ENCODE assay signal across 12 cellular contexts in genomic region chr7:55545496-55545895, GRCh38. TPM values are rescaled to one million over a fixed set of nuclear protein-coding genes. Genes with fewer than 3 reads are reported as not detected.
DNase-seq lines count a peak whose midpoint lies in the region; ATAC-seq, FAIRE-seq and TF ChIP-seq lines count a peak whose summit lies in the region.
"Had no signal": no experiment of that assay in that cellular context is flagged by ENCODE, and none has a peak within 500 bp of the region (broad histone marks: within the 10 kb centered on the region; RNA-seq: fewer than 3 reads in every experiment).

No MANE protein-coding gene starts in this region.

- peaks cover 67% of the 10 kb centered on the region for H3K4me1 Mint-ChIP-seq in WTC11

- no peak for FAIRE-seq in A549 (lab: Jason Lieb, UNC)
- FAIRE-seq in GM12892 (lab: Jason Lieb, UNC), result peak; percentile 60

- H3K9me3 ChIP-seq in A549 (no peaks in the 10 kb centered on the region), ascending aorta (no peaks in the 10 kb centered on the region)

- TF ChIP-seq CTCF in A549 (IDR thresholded peaks at IDR 0.05), result no peak
- TF ChIP-seq CTCF in WTC11 (IDR thresholded peaks at IDR 0.05), result no peak
- no peak for TF ChIP-seq CTCF in ascending aorta (IDR thresholded peaks at IDR 0.05)

- no peak overlapping the region for H3K4me3 Mint-ChIP-seq in WTC11
- H3K4me3 Mint-ChIP-seq: activated naive CD8-positive, alpha-beta T cell treated with anti-CD3 and anti-CD28 coated beads, Interleukin-2, amount 10 ng/mL, durations not matched to agents 7 days and 5 days; neural crest cell had no signal

- H3K36me3 ChIP-seq in ascending aorta, result no peaks in the 10 kb centered on the region

- no peaks in the 10 kb centered on the region for H3K27me3 ChIP-seq in ascending aorta

- DNase-seq in A549 (ENCODE audit: low read depth in 1 of 2, low spot score in 1 of 2), result peak in 1 of 2 experiments; percentile 33
- no peak for DNase-seq in GM12892 (ENCODE audit: insufficient read length)
- DNase-seq in WTC11 (ENCODE audit: low spot score), result no peak
- DNase-seq in left cardiac atrium, result no peak
- DNase-seq in ascending aorta (ENCODE audit: low spot score in 2 of 2), result no peak
- DNase-seq in sciatic nerve (ENCODE audit: low spot score), result no peak
- DNase-seq: activated naive CD8-positive, alpha-beta T cell treated with anti-CD3 and anti-CD28 coated beads, Interleukin-2, amount 10 ng/mL, durations not matched to agents 7 days and 5 days; Calu3; NCI-H524 treated with DMSO at 0.1 percent for 48 hours had no signal

- ATAC-seq in A549, result peak; percentile 60; a peak in 5 of 6 replicates
- ATAC-seq in WTC11, result peak; percentile 50
- peak; percentile 57 to 61 for ATAC-seq in left cardiac atrium
- no peak for ATAC-seq in GM18873 (IDR thresholded peaks at IDR 0.05; ENCODE audit: low FRiP score, unreplicated experiment)
- no peak for ATAC-seq in sciatic nerve
- ATAC-seq in HG02798 (IDR thresholded peaks at IDR 0.05; ENCODE audit: poor library complexity, unreplicated experiment), result no peak

- intact Hi-C loops in left cardiac atrium (cut with DNase I), result loop anchor here in 1 of 2 donors (10.0 kb wide), 1 partner anchor 61 kb away; no protein-coding TSS in a partner anchor
- intact Hi-C loops in ascending aorta (cut with DNase I), result no loop called here
- intact Hi-C loops in sciatic nerve (cut with DNase I), result no loop called here

- no peak for TF ChIP-seq EP300 in A549 (IDR thresholded peaks at IDR 0.05)

- H3K4me3 ChIP-seq in A549 (no peak overlapping the region), ascending aorta (no peak overlapping the region)

- H3K4me1 ChIP-seq in A549 (peaks cover 34% of the 10 kb centered on the region), ascending aorta (peaks cover 0 to 12% of the 10 kb centered on the region in 2 donors)

- H3K27ac ChIP-seq in A549, result peak overlapping the region in 1 of 2 experiments; percentile 92; a peak in 4 of 6 replicates
- no peak overlapping the region for H3K27ac ChIP-seq in ascending aorta

- CTCF ChIA-PET in A549 (lab: Yijun Ruan, JAX) (interaction anchor here (0.6 to 1.4 kb wide), 3 partner anchors 12 to 772 kb away, joined by 3 read pairs; partner anchors contain the start of gene VOPP1), WTC11 (lab: Charles Lee) (interaction anchor here (1.0 to 1.5 kb wide), 3 partner anchors 9 to 48 kb away, joined by 3 to 5 read pairs (median 4); no protein-coding TSS in a partner anchor)

- H3K27ac Mint-ChIP-seq in WTC11, result no peak overlapping the region
- H3K27ac Mint-ChIP-seq: activated naive CD8-positive, alpha-beta T cell treated with anti-CD3 and anti-CD28 coated beads, Interleukin-2, amount 10 ng/mL, durations not matched to agents 7 days and 5 days had no signal

- H3K36me3 Mint-ChIP-seq in WTC11, result peaks cover 8% of the 10 kb centered on the region; the same call in 1 of the 2 replicates

- H3K9me3 Mint-ChIP-seq in WTC11, result peaks cover 3% of the 10 kb centered on the region; the same call in 1 of the 2 replicates

- H3K4me2 ChIP-seq in A549, result peak overlapping the region; percentile 77

- TF ChIP-seq POLR2A in A549 (IDR thresholded peaks at IDR 0.05; ENCODE audit: low read length), result no peak
- no peak for TF ChIP-seq POLR2A in GM12892 (IDR thresholded peaks at IDR 0.05; ENCODE audit: low read depth, low read length)

- POLR2A ChIA-PET in A549 (lab: Yijun Ruan, JAX) (interaction anchor here (1.5 to 2.0 kb wide), 2 partner anchors 11 to 26 kb away, joined by 4 to 7 read pairs; partner anchors contain the start of gene VOPP1), WTC11 (lab: Charles Lee) (no interaction called here)

- 64% methylated on average over 6 of the region's 6 CpGs for WGBS in A549 (ENCODE audit: missing lambda C conversion rate)

- TF ChIP-seq RAD21 in A549 (conservative IDR thresholded peaks at IDR 0.05 in 1 of 2, IDR thresholded peaks at IDR 0.05 in 1 of 2), result no peak

- H3K27me3 Mint-ChIP-seq in WTC11 (ENCODE audit: low read depth), result no peaks in the 10 kb centered on the region
- H3K27me3 Mint-ChIP-seq: activated naive CD8-positive, alpha-beta T cell treated with anti-CD3 and anti-CD28 coated beads, Interleukin-2, amount 10 ng/mL, durations not matched to agents 7 days and 5 days had no signal

TF ChIP-seq in A549, 52 proteins besides CTCF, POLR2A, EP300 and RAD21 (continues in another document):
- TF ChIP-seq GATA3 (IDR thresholded peaks at IDR 0.05; ENCODE audit: borderline replicate concordance) (no peak), CHD2 (IDR thresholded peaks at IDR 0.05; ENCODE audit: low read length, partially characterized antibody) (no peak), MYC (IDR thresholded peaks at IDR 0.05; ENCODE audit: borderline replicate concordance, low read length) (no peak), PHF8 (IDR thresholded peaks at IDR 0.05; ENCODE audit: borderline replicate concordance, low read depth) (no peak), REST (IDR thresholded peaks at IDR 0.05) (no peak), RARB (CRISPR knock-in tag; IDR thresholded peaks at IDR 0.05) (no peak)

TF ChIP-seq in WTC11, 78 proteins besides CTCF, POLR2A, EP300 and RAD21 (continues in another document):
- TF ChIP-seq USF1 (CRISPR knock-in tag; IDR thresholded peaks at IDR 0.05), result no peak
- no peak for TF ChIP-seq TEAD1 (CRISPR knock-in tag; IDR thresholded peaks at IDR 0.05)
- no peak for TF ChIP-seq TCF7 (CRISPR knock-in tag; IDR thresholded peaks at IDR 0.05; ENCODE audit: low read depth)
- no peak for TF ChIP-seq ZBTB43 (CRISPR knock-in tag; IDR thresholded peaks at IDR 0.05)
- no peak for TF ChIP-seq ZNF317 (CRISPR knock-in tag; IDR thresholded peaks at IDR 0.05; ENCODE audit: borderline replicate concordance, low read depth)
- no peak for TF ChIP-seq SP1 (CRISPR knock-in tag; conservative IDR thresholded peaks at IDR 0.05)
- no peak for TF ChIP-seq ZNF232 (CRISPR knock-in tag; IDR thresholded peaks at IDR 0.05)
- TF ChIP-seq ATF3 (CRISPR knock-in tag; conservative IDR thresholded peaks at IDR 0.05), result no peak
- no peak for TF ChIP-seq GTF2I (CRISPR knock-in tag; conservative IDR thresholded peaks at IDR 0.05)
- TF ChIP-seq PRRX2 (CRISPR knock-in tag; IDR thresholded peaks at IDR 0.05), result no peak
- TF ChIP-seq FOXJ3 (CRISPR knock-in tag; IDR thresholded peaks at IDR 0.05; ENCODE audit: borderline replicate concordance), result no peak
- no peak for TF ChIP-seq RORB (CRISPR knock-in tag; IDR thresholded peaks at IDR 0.05)
- no peak for TF ChIP-seq ELF4 (CRISPR knock-in tag; IDR thresholded peaks at IDR 0.05; ENCODE audit: low read depth)
- no peak for TF ChIP-seq ATF2 (CRISPR knock-in tag; IDR thresholded peaks at IDR 0.05; ENCODE audit: borderline replicate concordance, low read depth)
- TF ChIP-seq ZNF396 (CRISPR knock-in tag; IDR thresholded peaks at IDR 0.05; ENCODE audit: borderline replicate concordance), result no peak

RNA-seq across cellular contexts. Expression of gene VOPP1, which starts 26.8 kb away (rescaled TPM):
- polyA plus RNA-seq in A549 (2011; rRNA removed) (64.4 and 68.1 TPM in 2 replicates), A549 (2017; fragmentation: RNase III; extraction: RNeasy Plus Mini Kit Qiagen cat#74134 plus additional on column Dnase treatment) (70.5 to 74.0 TPM (median 73.4 TPM) in 3 replicates)
- 39.0 and 54.6 TPM in 2 replicates for polyA plus RNA-seq in A549 (2012; cell fraction: cytosol; rRNA removed)
- 29.2 and 35.0 TPM in 2 replicates for polyA plus RNA-seq in A549 (2012; cell fraction: nucleus; rRNA removed)
- 78.6 and 87.2 TPM in 2 replicates for polyA minus RNA-seq in A549 (2011; rRNA and poly(A)+ RNA removed)
- 210 TPM for polyA plus RNA-seq in GM12892 (2012; ENCODE audit: missing spikeins)
- total RNA-seq in WTC11 (2021) (57.0 to 63.9 TPM (median 60.3 TPM) in 3 replicates), left cardiac atrium (10 to 100 TPM; 28.9 to 32.2 TPM), ascending aorta (78.8 TPM), sciatic nerve (66.2 TPM)

Comparison
In these comparisons a context has a peak if more than half of its experiments do, and no peak if none do; other contexts are left out.
1. ATAC-seq: peak in A549 (2 of 2), WTC11 (single experiment) and left cardiac atrium (2 of 2); none in GM18873 (single experiment), sciatic nerve (single experiment) and HG02798 (single experiment).